In genomic region chr6:3001773-3002293, GRCh38 we compare ENCODE assay signal across 9 cellular contexts. TPM values are rescaled to one million over a fixed set of nuclear protein-coding genes. Genes with fewer than 3 reads are reported as not detected.
DNase-seq lines count a peak whose midpoint lies in the region; ATAC-seq and TF ChIP-seq lines count a peak whose summit lies in the region.
"Had no signal": no experiment of that assay in that cellular context is flagged by ENCODE, and none has a peak within 500 bp of the region (broad histone marks: within the 10 kb centered on the region; RNA-seq: fewer than 3 reads in every experiment).

No MANE protein-coding gene starts in this region.

- H3K4me1 Mint-ChIP-seq in HFFc6 (ENCODE audit: low read depth) = peaks cover 35% of the 10 kb centered on the region
- H3K4me1 Mint-ChIP-seq in memory B cell = peaks cover 17% of the 10 kb centered on the region

- H3K27me3 ChIP-seq in colonic mucosa = no peaks in the 10 kb centered on the region

- peaks cover 5% of the 10 kb centered on the region for H3K4me1 ChIP-seq in colonic mucosa

- no peak overlapping the region for H3K4me3 ChIP-seq in colonic mucosa

- peak overlapping the region; percentile 79 for H3K27ac Mint-ChIP-seq in HFFc6
- H3K27ac Mint-ChIP-seq in memory B cell = peak overlapping the region; percentile 22
- H3K27ac Mint-ChIP-seq: stimulated activated naive B cell treated with anti-CD40 and anti-IgM and Interleukin-4, amounts not matched to agents 10 μg/mL and 1 μg/mL and 100 μg/mL, for 72 hours had no signal

- no peaks in the 10 kb centered on the region for H3K9me3 ChIP-seq in colonic mucosa

- H3K36me3 Mint-ChIP-seq in HFFc6 (ENCODE audit: low read depth) (peaks cover 9% of the 10 kb centered on the region), memory B cell (peaks cover 14% of the 10 kb centered on the region)

- no peak overlapping the region for H3K9ac ChIP-seq in colonic mucosa (ENCODE audit: low read depth in 2 of 2, low read length in 2 of 2)

- H3K4me3 Mint-ChIP-seq in HFFc6 = no peak overlapping the region
- H3K4me3 Mint-ChIP-seq in memory B cell = no peak overlapping the region

- H3K9me3 Mint-ChIP-seq in HFFc6 (no peaks in the 10 kb centered on the region), memory B cell (no peaks in the 10 kb centered on the region)
- H3K9me3 Mint-ChIP-seq: stimulated activated naive B cell treated with anti-CD40 and anti-IgM and Interleukin-4, amounts not matched to agents 10 μg/mL and 1 μg/mL and 100 μg/mL, for 72 hours had no signal

- H3K27me3 Mint-ChIP-seq in HFFc6 (ENCODE audit: insufficient read depth) (no peaks in the 10 kb centered on the region), memory B cell (no peaks in the 10 kb centered on the region)
- H3K27me3 Mint-ChIP-seq: stimulated activated naive B cell treated with anti-CD40 and anti-IgM and Interleukin-4, amounts not matched to agents 10 μg/mL and 1 μg/mL and 100 μg/mL, for 72 hours had no signal

- intact Hi-C loops in colonic mucosa (cut with DNase I) = no loop called here

- TF ChIP-seq CTCF in HFFc6 (IDR thresholded peaks at IDR 0.05) (peak; percentile 89), colonic mucosa (IDR thresholded peaks at IDR 0.05) (peak; percentile 42)

- H3K27ac ChIP-seq in colonic mucosa = no peak overlapping the region

- ATAC-seq in memory B cell (ENCODE audit: low read depth) = no peak
- no peak for ATAC-seq in HG03175 (IDR thresholded peaks at IDR 0.05; ENCODE audit: unreplicated experiment)

- no peaks in the 10 kb centered on the region for H3K36me3 ChIP-seq in colonic mucosa

- DNase-seq in NCI-H748 (lab: John Stamatoyannopoulos, UW; ENCODE audit: unreplicated experiment) = peak; percentile 51
- DNase-seq in NCI-H748 treated with DMSO at 0.1 percent for 48 hours (lab: John Stamatoyannopoulos, UW) = no peak
- peak; percentile 87 for DNase-seq in HFFc6
- peak; percentile 88 for DNase-seq in RPMI7951 (ENCODE audit: low read depth)
- DNase-seq in colonic mucosa = no peak
- DNase-seq in memory B cell (ENCODE audit: low spot score in 2 of 2) = no peak
- DNase-seq in stimulated activated CD4-positive, alpha-beta T cell treated with anti-CD3 and anti-CD28 coated beads, Interleukin-15, amount 100 ng/mL, for 24 hours = no peak
- DNase-seq: stimulated activated naive B cell treated with anti-CD40 and anti-IgM and Interleukin-4, amounts not matched to agents 10 μg/mL and 1 μg/mL and 100 μg/mL, for 72 hours had no signal

RNA-seq across cellular contexts. Expression of gene NQO2, which starts 2.1 kb away (rescaled TPM):
- 10 to 100 TPM; 28.9 to 48.6 (median 43.6) TPM for total RNA-seq in HFFc6 (2021; fragmentation: NEBNext Ultra II Directional; extraction: Animal tissue kit (Norgen Biotek cat#: 25700))
- total RNA-seq in RPMI7951 (2014; rRNA removed; shearing (Covaris generic)) = 42.3 and 52.9 TPM in 2 replicates
- total RNA-seq in colonic mucosa = 10 to 100 TPM; 14.1 to 19.0 TPM

RNA-seq across cellular contexts. Expression of gene SERPINB6, which starts 30.5 kb away (rescaled TPM):
- total RNA-seq in HFFc6 (2021; fragmentation: NEBNext Ultra II Directional; extraction: Animal tissue kit (Norgen Biotek cat#: 25700)) = 100 to 1,000 TPM; 109 to 142 (median 134) TPM
- total RNA-seq in RPMI7951 (2014; rRNA removed; shearing (Covaris generic)) = 92.6 and 101 TPM in 2 replicates
- 100 to 1,000 TPM; 139 to 285 TPM for total RNA-seq in colonic mucosa

Comparison
In these comparisons a context has a peak if more than half of its experiments do, and no peak if none do; other contexts are left out.
1. DNase-seq: peak in NCI-H748 (single experiment), HFFc6 (single experiment) and RPMI7951 (single experiment); none in NCI-H748 treated with DMSO at 0.1 percent for 48 hours (single experiment), colonic mucosa (single experiment), memory B cell (0 of 2) and stimulated activated CD4-positive, alpha-beta T cell treated with anti-CD3 and anti-CD28 coated beads, Interleukin-15, amount 100 ng/mL, for 24 hours (single experiment).